In the genomic region with DNA sequence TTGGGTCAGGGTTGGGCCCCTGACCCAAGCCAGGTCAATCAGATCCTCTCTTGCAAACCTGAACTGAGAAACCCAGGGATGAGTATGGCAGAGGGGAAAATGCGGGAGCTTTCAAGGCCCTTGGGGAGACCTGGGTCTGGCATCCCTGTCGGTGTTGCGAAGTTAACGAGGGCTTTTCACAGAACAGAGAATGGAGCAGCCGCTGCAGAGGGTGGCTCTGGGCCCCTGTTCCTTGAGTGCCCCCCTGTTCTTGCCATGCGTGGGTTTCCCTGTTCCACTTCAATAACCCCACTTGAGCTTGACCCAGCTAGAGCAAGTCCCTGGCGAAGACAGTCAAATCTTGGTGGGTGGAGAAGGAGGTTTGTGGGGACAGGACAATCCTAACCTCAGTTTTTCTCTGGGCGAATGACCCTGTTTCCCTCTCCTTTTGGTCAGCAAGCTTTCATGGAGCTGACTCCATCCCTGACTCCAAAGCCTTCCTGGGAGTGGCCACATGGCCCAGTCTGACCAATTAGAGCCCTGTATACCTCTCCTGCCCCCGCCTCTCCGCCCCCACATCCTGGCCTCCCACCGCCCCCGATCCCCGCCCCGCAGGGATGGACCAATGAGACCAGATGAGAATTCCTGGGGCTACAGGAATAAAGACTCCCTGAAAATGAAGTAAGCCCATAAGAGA, we compare ENCODE assay signal across 14 cellular contexts. TPM values are rescaled to one million over a fixed set of nuclear protein-coding genes. Genes with fewer than 3 reads are reported as not detected.
DNase-seq lines count a peak whose midpoint lies in the region; ATAC-seq, FAIRE-seq and TF ChIP-seq lines count a peak whose summit lies in the region.
"Had no signal": no experiment of that assay in that cellular context is flagged by ENCODE, and none has a peak within 500 bp of the region (broad histone marks: within the 10 kb centered on the region; RNA-seq: fewer than 3 reads in every experiment).

No MANE protein-coding gene starts in this region.

- no CpG with 5 or more reads among the region's 14 CpGs for WGBS in IMR-90 (ENCODE audit: extremely low coverage in 2 of 2, insufficient read length in 1 of 2), 2 experiments
- 44% methylated on average over 14 of the region's 14 CpGs for WGBS in K562 (ENCODE audit: insufficient coverage, low coverage, missing lambda C conversion rate)

- no peak overlapping the region for H4K5ac ChIP-seq in IMR-90 (ENCODE audit: low read depth, low read length)

- H3K27ac ChIP-seq in IMR-90 (ENCODE audit: insufficient read depth, low read length) = no peak overlapping the region
- no peak overlapping the region for H3K27ac ChIP-seq in K562 (ENCODE audit: extremely low read depth, low read depth, low read length)
- no peak overlapping the region for H3K27ac ChIP-seq in coronary artery
- H3K27ac ChIP-seq: left ventricle myocardium inferior had no signal

- TF ChIP-seq EP300 in K562 (IDR thresholded peaks at IDR 0.05; ENCODE audit: low read length) = no peak

- no peak overlapping the region for H4K91ac ChIP-seq in IMR-90 (ENCODE audit: insufficient read depth, low read depth, low read length)

- no peak overlapping the region for H2BK20ac ChIP-seq in IMR-90 (ENCODE audit: low read depth, low read length)

- H3K23ac ChIP-seq in IMR-90 (ENCODE audit: low read depth, low read length) = no peak overlapping the region

- TF ChIP-seq CTCF in IMR-90 (conservative IDR thresholded peaks at IDR 0.05; ENCODE audit: low read depth, low read length) (no peak), K562 (IDR thresholded peaks at IDR 0.05 in 2 of 3, conservative IDR thresholded peaks at IDR 0.05 in 1 of 3; ENCODE audit: insufficient read depth in 2 of 3, low read depth in 1 of 3, low read length in 3 of 3) (no peak), nephron (IDR thresholded peaks at IDR 0.05; ENCODE audit: unreplicated experiment in 3 of 3) (no peak), coronary artery (IDR thresholded peaks at IDR 0.05) (no peak)

- H3K56ac ChIP-seq in IMR-90 (ENCODE audit: extremely low read depth, insufficient read depth, low read length) = no peak overlapping the region

- no peak overlapping the region for H3K4me2 ChIP-seq in IMR-90 (ENCODE audit: low read depth, low read length)
- peak overlapping the region; percentile 49 for H3K4me2 ChIP-seq in K562 (ENCODE audit: insufficient read depth, low read length)

- in situ Hi-C loops in IMR-90 (cut with MboI; ENCODE audit: low sequenced_read_pairs) = no loop called here
- in situ Hi-C loops in K562 (cut with MboI) = no loop called here

- no peak overlapping the region for H3K18ac ChIP-seq in IMR-90 (ENCODE audit: low read depth, low read length)

- H2AFZ ChIP-seq in IMR-90 (replicated peaks; ENCODE audit: low read length, poor library complexity) = peak overlapping the region; percentile 13
- H2AFZ ChIP-seq in K562 (ENCODE audit: low read depth, low read length) = peak overlapping the region; percentile 40; the same call in 1 of the 2 replicates

- BruUV-seq in IMR-90 (replicated peaks; lab: Mats Ljungman, UMichigan) = no TSS peak
- BruUV-seq in K562 (replicated peaks; lab: Mats Ljungman, UMichigan) = no TSS peak

- FAIRE-seq in K562 (lab: Jason Lieb, UNC) = no peak
- FAIRE-seq: endometrium had no signal

- no peaks in the 10 kb centered on the region for H3K36me3 ChIP-seq in IMR-90 (ENCODE audit: control insufficient read depth, insufficient read depth, low read length)
- peaks cover 7% of the 10 kb centered on the region; the same call in 2 of the 3 replicates for H3K36me3 ChIP-seq in K562 (ENCODE audit: control insufficient read depth, insufficient read depth, low read length)
- H3K36me3 ChIP-seq: left ventricle myocardium inferior had no signal

- peaks cover 14% of the 10 kb centered on the region for H3K4me1 ChIP-seq in IMR-90 (ENCODE audit: control insufficient read depth, insufficient read depth, low read length)
- peaks cover 19 to 39% of the 10 kb centered on the region in 2 experiments for H3K4me1 ChIP-seq in K562 (replicated peaks in 1 of 2; ENCODE audit: control insufficient read depth in 2 of 2, insufficient read depth in 2 of 2, low read length in 2 of 2)

- no peak overlapping the region for H4K8ac ChIP-seq in IMR-90 (ENCODE audit: low read depth in 2 of 2, low read length in 2 of 2)

- peaks cover 2% of the 10 kb centered on the region for H3K9me3 ChIP-seq in IMR-90 (ENCODE audit: control insufficient read depth, insufficient read depth, low read length)
- no peaks in the 10 kb centered on the region for H3K9me3 ChIP-seq in K562 (replicated peaks; ENCODE audit: control insufficient read depth, insufficient read depth, low read depth, low read length)
- H3K9me3 ChIP-seq: left ventricle myocardium inferior had no signal

- peaks cover 29% of the 10 kb centered on the region for H3K4me1 Mint-ChIP-seq in nephron
- H3K4me1 Mint-ChIP-seq in activated CD4-positive, alpha-beta memory T cell treated with anti-CD3 and anti-CD28 coated beads for 36 hours (ENCODE audit: low read depth) = peaks cover 13% of the 10 kb centered on the region

- no peak overlapping the region for H3K9ac ChIP-seq in IMR-90 (ENCODE audit: low read depth, low read length)
- no peak overlapping the region for H3K9ac ChIP-seq in K562 (ENCODE audit: insufficient read depth in 1 of 2, low read depth in 2 of 2, low read length in 2 of 2)

- H4K20me1 ChIP-seq in IMR-90 (ENCODE audit: insufficient read depth, low read length) (peaks cover 13% of the 10 kb centered on the region), K562 (replicated peaks; ENCODE audit: control insufficient read depth, insufficient read depth, low read length) (peaks cover 4% of the 10 kb centered on the region; the same call in 1 of the 2 replicates)

- H2AK5ac ChIP-seq in IMR-90 (ENCODE audit: low read depth, low read length) = no peak overlapping the region

- H3K4ac ChIP-seq in IMR-90 (ENCODE audit: low read depth, low read length) = no peak overlapping the region

- H3K27ac Mint-ChIP-seq in nephron = peak overlapping the region; percentile 60 to 82 (median 78)
- H3K27ac Mint-ChIP-seq in activated CD4-positive, alpha-beta memory T cell treated with anti-CD3 and anti-CD28 coated beads for 36 hours = no peak overlapping the region

- CTCF ChIA-PET in IMR-90 (lab: Yijun Ruan, JAX) (no interaction called here), K562 (lab: Yijun Ruan, JAX; ENCODE audit: low intra/inter-chr PET ratio) (no interaction called here)
- CTCF ChIA-PET in activated CD4-positive, alpha-beta memory T cell treated with anti-CD3 and anti-CD28 coated beads for 36 hours (lab: Charles Lee) = interaction anchor here (1.1 to 8.5 kb wide), 3 partner anchors 10 to 133 kb away, joined by 4 to 41 read pairs (median 4); no protein-coding TSS in a partner anchor

- peaks cover 7% of the 10 kb centered on the region for H3K27me3 Mint-ChIP-seq in nephron (ENCODE audit: low read depth)
- no peaks in the 10 kb centered on the region for H3K27me3 Mint-ChIP-seq in activated CD4-positive, alpha-beta memory T cell treated with anti-CD3 and anti-CD28 coated beads for 36 hours

- no peak overlapping the region for H3K14ac ChIP-seq in IMR-90 (replicated peaks; ENCODE audit: low read depth, low read length)

- no peak overlapping the region for H2BK120ac ChIP-seq in IMR-90 (ENCODE audit: low read depth, low read length)

- no peak overlapping the region for H3K4me3 ChIP-seq in IMR-90 (ENCODE audit: insufficient read depth, low read depth, low read length)
- no peak overlapping the region for H3K4me3 ChIP-seq in K562
- H3K4me3 ChIP-seq in coronary artery = no peak overlapping the region
- H3K4me3 ChIP-seq: left ventricle myocardium inferior had no signal

- H2BK5ac ChIP-seq in IMR-90 (ENCODE audit: low read depth, low read length, poor library complexity, severe bottlenecking) = no peak overlapping the region

- dilution Hi-C loops in IMR-90 (cut with HindIII; ENCODE audit: low sequenced_read_pairs, unreplicated experiment) = no loop called here

- H3K27me3 ChIP-seq in IMR-90 (ENCODE audit: control insufficient read depth, insufficient read depth, low read length) (peaks cover 2% of the 10 kb centered on the region; the same call in 1 of the 2 replicates), K562 (ENCODE audit: control insufficient read depth in 2 of 2, insufficient read depth in 2 of 2, low read length in 2 of 2) (peaks cover 6 to 11% of the 10 kb centered on the region in 2 experiments; a peak in 3 of 5 replicates)

- H3K9me1 ChIP-seq in IMR-90 (ENCODE audit: insufficient read depth, low read length) (0 out of 2 replicates have a peak, but pooled peaks cover 6% of the 10 kb centered on the region), K562 (ENCODE audit: control insufficient read depth, insufficient read depth, low read length) (peaks cover 3% of the 10 kb centered on the region)

- POLR2A ChIA-PET in IMR-90 (lab: Charles Lee; ENCODE audit: unreplicated experiment) = no interaction called here
- POLR2A ChIA-PET in K562 (lab: Yijun Ruan, JAX) = interaction anchor here (0.6 to 1.7 kb wide), 5 partner anchors 10 to 77 kb away, joined by 3 to 6 read pairs (median 4); no protein-coding TSS in a partner anchor
- POLR2A ChIA-PET in activated CD4-positive, alpha-beta memory T cell treated with anti-CD3 and anti-CD28 coated beads for 36 hours (lab: Charles Lee) = no interaction called here

- no peak overlapping the region for H2BK15ac ChIP-seq in IMR-90 (ENCODE audit: low read depth, low read length)

- H3K9me3 Mint-ChIP-seq in nephron = peaks cover 3% of the 10 kb centered on the region
- H3K9me3 Mint-ChIP-seq in activated CD4-positive, alpha-beta memory T cell treated with anti-CD3 and anti-CD28 coated beads for 36 hours = no peaks in the 10 kb centered on the region

- TF ChIP-seq RAD21 in IMR-90 (IDR thresholded peaks at IDR 0.05; ENCODE audit: low read length) = no peak
- TF ChIP-seq RAD21 in K562 (CRISPR knock-in tag; conservative IDR thresholded peaks at IDR 0.05 in 1 of 2, IDR thresholded peaks at IDR 0.05 in 1 of 2) = no peak

- H3K4me3 Mint-ChIP-seq in nephron = peak overlapping the region; percentile 42 to 76 (median 72)
- H3K4me3 Mint-ChIP-seq in activated CD4-positive, alpha-beta memory T cell treated with anti-CD3 and anti-CD28 coated beads for 36 hours = no peak overlapping the region

- H3K36me3 Mint-ChIP-seq in nephron (ENCODE audit: low read depth) = no peaks in the 10 kb centered on the region
- H3K36me3 Mint-ChIP-seq in activated CD4-positive, alpha-beta memory T cell treated with anti-CD3 and anti-CD28 coated beads for 36 hours = peaks cover 9% of the 10 kb centered on the region

- no peak for ATAC-seq in IMR-90 (ENCODE audit: low read depth)
- ATAC-seq in K562 = peak; percentile 13; the same call in 1 of the 3 replicates
- ATAC-seq in GM21825 (IDR thresholded peaks at IDR 0.05; ENCODE audit: unreplicated experiment) = no peak

- H3K79me1 ChIP-seq in IMR-90 (ENCODE audit: low read depth in 1 of 2, low read length in 2 of 2) = peaks cover 10 to 24% of the 10 kb centered on the region in 2 experiments

- no peak overlapping the region for H2AK9ac ChIP-seq in IMR-90 (replicated peaks; ENCODE audit: low read depth, low read length, poor library complexity)

- DNase-seq in EH (ENCODE audit: low read depth) = peak; percentile 29
- no peak for DNase-seq in IMR-90
- peak; percentile 53 to 79 (median 62) for DNase-seq in K562 (ENCODE audit: extremely low read depth in 1 of 4, low spot score in 3 of 4)
- DNase-seq in middle frontal gyrus (ENCODE audit: extremely low spot score, low spot score) = no peak
- no peak for DNase-seq in activated CD4-positive, alpha-beta memory T cell treated with anti-CD3 and anti-CD28 coated beads for 36 hours
- no peak for DNase-seq in coronary artery (ENCODE audit: low spot score)
- DNase-seq: COR-L47, head of caudate nucleus, left ventricle myocardium inferior, OCI-M1, T-helper 9 cell had no signal

- H3K79me2 ChIP-seq in K562 (ENCODE audit: control insufficient read depth, insufficient read depth, low read length) = peaks cover 32% of the 10 kb centered on the region

- TF ChIP-seq POLR2A in IMR-90 (IDR thresholded peaks at IDR 0.05; ENCODE audit: low read depth, low read length) = no peak
- no peak for TF ChIP-seq POLR2A in K562 (conservative IDR thresholded peaks at IDR 0.05)

- intact Hi-C loops in IMR-90 (cut with micrococcal nuclease) = no loop called here
- intact Hi-C loops in K562 (cut with micrococcal nuclease) = no loop called here
- intact Hi-C loops in activated CD4-positive, alpha-beta memory T cell treated with anti-CD3 and anti-CD28 coated beads for 36 hours (cut with micrococcal nuclease) = loop anchor here (10.0 kb wide), 1 partner anchor 727 kb away; a partner anchor contains a TSS

RNA-seq across cellular contexts. Expression of a gene that starts 2.9 kb away (rescaled TPM):
- total RNA-seq in IMR-90 (2012; rRNA removed) (365 and 423 TPM in 2 replicates), K562 (2014; rRNA removed) (224 and 228 TPM in 2 replicates), K562 (2014; rRNA removed; fragmentation: Illumina TruSeq; extraction: Trizol) (366 and 402 TPM in 2 replicates), K562 (2015; rRNA removed; fragmentation: Illumina TruSeq; extraction: Trizol) (319 and 320 TPM in 2 replicates), K562 (2021) (257 and 267 TPM in 2 replicates)
- polyA plus RNA-seq in IMR-90 (2012; rRNA removed) (242 and 289 TPM in 2 replicates), K562 (2011; rRNA removed) (155 and 168 TPM in 2 replicates), K562 (2014; fragmentation: Illumina TruSeq; extraction: Trizol) (343 and 365 TPM in 2 replicates), K562 (2014; fragmentation: Nextera tagmentation; extraction: Ambion mirVana) (100 to 1,000 TPM; 293 to 301 TPM), K562 (2014; rRNA removed) (221 and 243 TPM in 2 replicates)
- polyA plus RNA-seq in IMR-90 (2012; cell fraction: cytosol; rRNA removed) = 103 and 148 TPM in 2 replicates
- 46.1 and 144 TPM in 2 replicates for polyA plus RNA-seq in IMR-90 (2012; cell fraction: nucleus; rRNA removed; ENCODE audit: low replicate concordance)
- 105 and 116 TPM in 2 replicates for total RNA-seq in K562 (2011; cell fraction: chromatin; rRNA removed; ENCODE audit: low replicate concordance)
- 68.0 and 70.9 TPM in 2 replicates for total RNA-seq in K562 (2011; cell fraction: nucleolus; rRNA removed)
- total RNA-seq in K562 (2011; cell fraction: nucleoplasm; rRNA removed) = 116 and 155 TPM in 2 replicates
- polyA plus RNA-seq in K562 (2011; cell fraction: cytosol; rRNA removed) = 84.1 and 126 TPM in 2 replicates
- 76.3 and 97.2 TPM in 2 replicates for polyA plus RNA-seq in K562 (2011; cell fraction: nucleus; rRNA removed)
- polyA plus RNA-seq in K562 (2012) = 230 and 274 TPM in 2 replicates
- polyA minus RNA-seq in K562 (2011; rRNA and poly(A)+ RNA removed) = 252 and 302 TPM in 2 replicates
- polyA minus RNA-seq in K562 (2011; cell fraction: cytosol; rRNA and poly(A)+ RNA removed) = 143 and 162 TPM in 2 replicates
- polyA minus RNA-seq in K562 (2011; cell fraction: nucleus; rRNA and poly(A)+ RNA removed) = 29.8 and 47.0 TPM in 2 replicates
- 100 to 1,000 TPM; 407 to 416 TPM for total RNA-seq in activated CD4-positive, alpha-beta memory T cell treated with anti-CD3 and anti-CD28 coated beads for 36 hours

RNA-seq across cellular contexts. Expression of a gene that starts 39.3 kb away (rescaled TPM):
- total RNA-seq in IMR-90 (2012; rRNA removed) (35.1 and 54.2 TPM in 2 replicates), K562 (2014; rRNA removed) (23.3 and 28.2 TPM in 2 replicates), K562 (2014; rRNA removed; fragmentation: Illumina TruSeq; extraction: Trizol) (44.0 and 45.6 TPM in 2 replicates), K562 (2015; rRNA removed; fragmentation: Illumina TruSeq; extraction: Trizol) (35.5 and 36.3 TPM in 2 replicates), K562 (2021) (22.7 and 24.0 TPM in 2 replicates)
- polyA plus RNA-seq in IMR-90 (2012; rRNA removed) (64.5 and 73.5 TPM in 2 replicates), K562 (2011; rRNA removed) (50.7 and 52.0 TPM in 2 replicates), K562 (2014; fragmentation: Illumina TruSeq; extraction: Trizol) (46.4 and 49.8 TPM in 2 replicates), K562 (2014; fragmentation: Nextera tagmentation; extraction: Ambion mirVana) (10 to 100 TPM; 30.0 to 32.5 TPM), K562 (2014; rRNA removed) (35.7 and 40.2 TPM in 2 replicates)
- 35.0 and 205 TPM in 2 replicates for polyA plus RNA-seq in IMR-90 (2012; cell fraction: cytosol; rRNA removed)
- 37.9 and 38.3 TPM in 2 replicates for polyA plus RNA-seq in IMR-90 (2012; cell fraction: nucleus; rRNA removed; ENCODE audit: low replicate concordance)
- total RNA-seq in K562 (2011; cell fraction: chromatin; rRNA removed; ENCODE audit: low replicate concordance) = 43.2 and 55.8 TPM in 2 replicates
- 42.0 and 45.9 TPM in 2 replicates for total RNA-seq in K562 (2011; cell fraction: nucleolus; rRNA removed)
- 49.2 and 65.0 TPM in 2 replicates for total RNA-seq in K562 (2011; cell fraction: nucleoplasm; rRNA removed)
- 25.2 and 36.2 TPM in 2 replicates for polyA plus RNA-seq in K562 (2011; cell fraction: cytosol; rRNA removed)
- 20.3 and 25.9 TPM in 2 replicates for polyA plus RNA-seq in K562 (2011; cell fraction: nucleus; rRNA removed)
- 23.1 and 36.4 TPM in 2 replicates for polyA plus RNA-seq in K562 (2012)
- 44.5 and 49.8 TPM in 2 replicates for polyA minus RNA-seq in K562 (2011; rRNA and poly(A)+ RNA removed)
- polyA minus RNA-seq in K562 (2011; cell fraction: cytosol; rRNA and poly(A)+ RNA removed) = 23.3 and 43.8 TPM in 2 replicates
- polyA minus RNA-seq in K562 (2011; cell fraction: nucleus; rRNA and poly(A)+ RNA removed) = 9.3 and 15.6 TPM in 2 replicates
- total RNA-seq in activated CD4-positive, alpha-beta memory T cell treated with anti-CD3 and anti-CD28 coated beads for 36 hours = 10 to 100 TPM; 23.7 to 26.7 TPM

Comparison
In these comparisons a context has a peak if more than half of its experiments do, and no peak if none do; other contexts are left out.
1. DNase-seq: peak in EH (single experiment) and K562 (4 of 4); none in IMR-90 (single experiment), middle frontal gyrus (single experiment), activated CD4-positive, alpha-beta memory T cell treated with anti-CD3 and anti-CD28 coated beads for 36 hours (single experiment) and coronary artery (single experiment).